Comparison of ENCODE assay signal across 7 cellular contexts in genomic region chr13:66943530-66943929, GRCh38.
"Had no signal": no experiment of that assay in that cellular context is flagged by ENCODE, and none has a peak within 500 bp of the region (broad histone marks: within the 10 kb centered on the region; RNA-seq: fewer than 3 reads in every experiment).

No MANE protein-coding gene starts in this region.

- H3K4me2 ChIP-seq: GM23338 had no signal

- H3K36me3 Mint-ChIP-seq: IgD-negative memory B cell had no signal

- H3K9me3 Mint-ChIP-seq: GM23338, H9, HFFc6 had no signal

- H3K4me3 Mint-ChIP-seq: GM23338, H9, HFFc6, IgD-negative memory B cell had no signal

- H3K27me3 Mint-ChIP-seq: IgD-negative memory B cell had no signal

- ATAC-seq: GM23338, HepG2 had no signal

- H3K27ac Mint-ChIP-seq: GM23338, H9, HFFc6, IgD-negative memory B cell had no signal

- H3K27ac ChIP-seq: HL-60 had no signal

- H3K4me3 ChIP-seq: GM23338 had no signal

- DNase-seq: H9, HCEC 1CT, HFFc6 had no signal
